Comparison of ENCODE assay signal across 8 cellular contexts in the genomic region with DNA sequence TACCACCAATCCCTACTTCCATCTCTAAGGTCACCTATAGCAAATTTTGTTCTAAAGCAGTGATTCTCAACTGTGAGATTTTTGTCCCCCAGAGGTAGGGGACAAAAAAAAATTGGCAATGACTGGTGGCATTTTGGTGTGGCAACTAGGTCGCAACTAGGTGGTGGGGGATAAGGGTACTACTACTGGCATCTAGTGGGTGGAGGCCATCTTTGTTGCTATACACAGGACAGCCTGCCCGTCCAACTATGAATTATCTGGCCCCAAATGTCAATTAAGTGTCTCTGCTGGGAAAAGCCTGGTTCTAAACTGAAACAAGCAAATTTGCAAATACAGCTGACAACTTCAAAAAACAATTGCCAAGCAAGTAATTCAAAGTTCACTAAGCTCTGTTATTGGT. TPM values are rescaled to one million over a fixed set of nuclear protein-coding genes. Genes with fewer than 3 reads are reported as not detected.
DNase-seq lines count a peak whose midpoint lies in the region; ATAC-seq and TF ChIP-seq lines count a peak whose summit lies in the region.

No MANE protein-coding gene starts in this region.

- ATAC-seq in HG02571 (IDR thresholded peaks at IDR 0.05; ENCODE audit: unreplicated experiment): no peak

- H3K23ac ChIP-seq in trophoblast cell (ENCODE audit: low read length): no peak overlapping the region

- no peak overlapping the region for H4K8ac ChIP-seq in trophoblast cell (ENCODE audit: low read depth, low read length)

- no peaks in the 10 kb centered on the region for H3K27me3 ChIP-seq in GM06990 (replicated peaks; ENCODE audit: control insufficient read depth, insufficient read depth, low read length)
- H3K27me3 ChIP-seq in PC-9 (ENCODE audit: insufficient read depth, low read depth): no peaks in the 10 kb centered on the region
- no peaks in the 10 kb centered on the region for H3K27me3 ChIP-seq in endodermal cell (ENCODE audit: control insufficient read depth, insufficient read depth, low read length, poor library complexity, severe bottlenecking)
- H3K27me3 ChIP-seq in trophoblast cell (ENCODE audit: insufficient read depth, low read length): no peaks in the 10 kb centered on the region

- no peaks in the 10 kb centered on the region for H3K79me2 ChIP-seq in PC-9 (ENCODE audit: low read depth)
- peaks cover 18% of the 10 kb centered on the region for H3K79me2 ChIP-seq in trophoblast cell (ENCODE audit: control insufficient read depth, insufficient read depth, low read length, poor library complexity)

- CTCF ChIA-PET in PC-9 (lab: Charles Lee): no interaction called here

- H3K4ac ChIP-seq in trophoblast cell (ENCODE audit: low read depth, low read length): peak overlapping the region; percentile 96

- WGBS in endodermal cell (ENCODE audit: insufficient coverage in 1 of 2, insufficient read length in 1 of 2), 2 experiments: 67 to 88% methylated on average over 1 to 2 of the region's 2 CpGs
- WGBS in trophoblast cell (ENCODE audit: extremely low coverage, insufficient coverage, insufficient read length): no CpG with 5 or more reads among the region's 2 CpGs

- no peak overlapping the region for H4K12ac ChIP-seq in trophoblast cell (ENCODE audit: low read depth, low read length)

- peak overlapping the region; percentile 58 for H2BK120ac ChIP-seq in trophoblast cell (ENCODE audit: insufficient read depth, low read length, poor library complexity)

- H3K4me1 ChIP-seq in PC-9 (replicated peaks; ENCODE audit: insufficient read depth) (peaks cover 5% of the 10 kb centered on the region; the same call in 1 of the 2 replicates), endodermal cell (ENCODE audit: control insufficient read depth, insufficient read depth, low read length) (no peaks in the 10 kb centered on the region), trophoblast cell (ENCODE audit: control insufficient read depth in 1 of 2, insufficient read depth in 2 of 2, low read length in 2 of 2) (peaks cover 5 to 15% of the 10 kb centered on the region in 2 experiments)

- no peak overlapping the region for H3K27ac Mint-ChIP-seq in endodermal cell

- peaks cover 11% of the 10 kb centered on the region for H3K36me3 Mint-ChIP-seq in endodermal cell (ENCODE audit: low read depth)

- H3F3A ChIP-seq in PC-9 (ENCODE audit: insufficient read depth, low read depth): 0 out of 2 replicates have a peak, but pooled peaks cover 6% of the 10 kb centered on the region

- H3K4me1 Mint-ChIP-seq in endodermal cell: peaks cover 13% of the 10 kb centered on the region

- POLR2A ChIA-PET in PC-9 (lab: Charles Lee; ENCODE audit: unreplicated experiment): no interaction called here

- H3K4me3 Mint-ChIP-seq in endodermal cell: peak overlapping the region; percentile 89

- BruUV-seq in PC-9 (replicated peaks; lab: Mats Ljungman, UMichigan): no TSS peak

- H3K9me2 ChIP-seq in PC-9 (ENCODE audit: insufficient read depth): no peaks in the 10 kb centered on the region

- H3K27me3 Mint-ChIP-seq in endodermal cell (ENCODE audit: insufficient read depth): no peaks in the 10 kb centered on the region

- peak overlapping the region; percentile 18 for H4K91ac ChIP-seq in trophoblast cell (ENCODE audit: low read depth, low read length)

- H2BK5ac ChIP-seq in trophoblast cell (ENCODE audit: low read depth, low read length, poor library complexity): no peak overlapping the region

- H4K20me1 ChIP-seq in PC-9 (ENCODE audit: insufficient read depth): no peaks in the 10 kb centered on the region

- H3K27ac ChIP-seq in PC-9 (no peak overlapping the region), endodermal cell (ENCODE audit: low read depth, low read length) (no peak overlapping the region), trophoblast cell (ENCODE audit: low read depth, low read length) (no peak overlapping the region)

- H3K18ac ChIP-seq in trophoblast cell (ENCODE audit: low read length): peak overlapping the region; percentile 52

- no peaks in the 10 kb centered on the region for H3K36me3 ChIP-seq in GM06990 (ENCODE audit: control insufficient read depth, insufficient read depth, low read length)
- no peaks in the 10 kb centered on the region for H3K36me3 ChIP-seq in PC-9 (ENCODE audit: low read depth)
- peaks cover 8% of the 10 kb centered on the region for H3K36me3 ChIP-seq in endodermal cell (ENCODE audit: control insufficient read depth, insufficient read depth, low read length)
- H3K36me3 ChIP-seq in trophoblast cell (ENCODE audit: control insufficient read depth in 1 of 2, insufficient read depth in 2 of 2, low read length in 2 of 2): peaks cover 7 to 13% of the 10 kb centered on the region in 2 experiments

- intact Hi-C loops in PC-9 (cut with micrococcal nuclease; ENCODE audit: unreplicated experiment): loop anchor here (2.0 to 5.0 kb wide), 2 partner anchors 87 to 337 kb away; a partner anchor contains a TSS

- DNase-seq in GM06990 (ENCODE audit: extremely low read depth, insufficient read length): no peak
- no peak for DNase-seq in PC-9
- no peak for DNase-seq in endodermal cell
- DNase-seq in trophoblast cell: peak in 1 of 2 donors; percentile 50
- DNase-seq in NCI-H2171 (lab: John Stamatoyannopoulos, UW): no peak
- no peak for DNase-seq in AG08395 (ENCODE audit: low spot score)
- no peak for DNase-seq in stimulated activated CD4-positive, alpha-beta T cell treated with anti-CD3 and anti-CD28 coated beads, Interleukin-12 subunit alpha, Interleukin-12 subunit beta, amount 100 ng/mL, for 4 hours

- no peak overlapping the region for H2BK12ac ChIP-seq in trophoblast cell (ENCODE audit: low read length)

- peak overlapping the region; percentile 92 for H3K4me3 ChIP-seq in GM06990 (replicated peaks; ENCODE audit: low read depth, low read length)
- H3K4me3 ChIP-seq in PC-9: peak overlapping the region; percentile 80; the same call in 1 of the 2 replicates
- H3K4me3 ChIP-seq in endodermal cell (ENCODE audit: low read length): peak overlapping the region; percentile 88
- no peak overlapping the region for H3K4me3 ChIP-seq in trophoblast cell (ENCODE audit: low read depth, low read length)

- H3K9me3 ChIP-seq in PC-9 (ENCODE audit: insufficient read depth, low read depth): no peaks in the 10 kb centered on the region
- H3K9me3 ChIP-seq in endodermal cell (ENCODE audit: control insufficient read depth, low read length): no peaks in the 10 kb centered on the region
- no peaks in the 10 kb centered on the region for H3K9me3 ChIP-seq in trophoblast cell (ENCODE audit: insufficient read depth, low read depth, low read length)

- TF ChIP-seq CTCF in GM06990 (IDR thresholded peaks at IDR 0.05; ENCODE audit: insufficient read depth, low read length, poor library complexity, severe bottlenecking) (no peak), PC-9 (conservative IDR thresholded peaks at IDR 0.05) (no peak), endodermal cell (conservative IDR thresholded peaks at IDR 0.05) (peak; percentile 30)

- H3K9me3 Mint-ChIP-seq in endodermal cell: peaks cover under 1% of the 10 kb centered on the region

- H2AK5ac ChIP-seq in trophoblast cell (ENCODE audit: low read length): no peak overlapping the region

- H3K9ac ChIP-seq in endodermal cell (ENCODE audit: extremely low read depth, low read length, poor library complexity, severe bottlenecking) (no peak overlapping the region), trophoblast cell (ENCODE audit: low read length) (no peak overlapping the region)

- H3K14ac ChIP-seq in trophoblast cell (ENCODE audit: low read length): no peak overlapping the region

- H3K79me1 ChIP-seq in trophoblast cell (ENCODE audit: low read length): peaks cover 16% of the 10 kb centered on the region

- H2AFZ ChIP-seq in PC-9: no peak overlapping the region; the same call in 1 of the 2 replicates
- peak overlapping the region; percentile 35 for H2AFZ ChIP-seq in trophoblast cell (ENCODE audit: insufficient read depth, low read length, poor library complexity)

- H3K4me2 ChIP-seq in PC-9 (peak overlapping the region; percentile 91), trophoblast cell (ENCODE audit: low read length) (peak overlapping the region; percentile 14)

RNA-seq across cellular contexts. Expression of a gene that starts 1.4 kb away (rescaled TPM):
- 4.4 and 6.2 TPM in 2 replicates for total RNA-seq in PC-9 (2021)
- 10 to 100 TPM; 12.4 to 16.2 TPM for total RNA-seq in endodermal cell
- 11.9 TPM for polyA plus RNA-seq in endodermal cell (2013, experiment 1 of 2)
- polyA plus RNA-seq in endodermal cell (2013, experiment 2 of 2): 12.6 TPM
- 33.5 and 34.1 TPM in 2 replicates for polyA plus RNA-seq in trophoblast cell (2013)
